In genomic region chr19:40798223-40798996, GRCh38 we compare ENCODE assay signal across 8 cellular contexts. TPM values are rescaled to one million over a fixed set of nuclear protein-coding genes. Genes with fewer than 3 reads are reported as not detected.
DNase-seq lines count a peak whose midpoint lies in the region; ATAC-seq and TF ChIP-seq lines count a peak whose summit lies in the region.

No MANE protein-coding gene starts in this region.

- H3K27ac ChIP-seq in right atrium auricular region = peak overlapping the region; percentile 87 to 98
- H3K27ac ChIP-seq in prostate gland = peak overlapping the region; percentile 88 to 97
- H3K27ac ChIP-seq in urinary bladder (ENCODE audit: low read depth) = peak overlapping the region; percentile 75

- H3K4me3 ChIP-seq in right atrium auricular region (peak overlapping the region; percentile 41 to 80), prostate gland (peak overlapping the region; percentile 77 to 98), urinary bladder (ENCODE audit: low read depth, low read length) (peak overlapping the region; percentile 14)

- peaks cover 0 to 45% of the 10 kb centered on the region in 2 donors for H3K4me1 ChIP-seq in right atrium auricular region
- H3K4me1 ChIP-seq in prostate gland (replicated peaks) = peaks cover 30% of the 10 kb centered on the region
- no peaks in the 10 kb centered on the region for H3K4me1 ChIP-seq in urinary bladder (ENCODE audit: insufficient read depth)

- H3K9me3 ChIP-seq in right atrium auricular region = no peaks in the 10 kb centered on the region
- no peaks in the 10 kb centered on the region for H3K9me3 ChIP-seq in prostate gland

- no peaks in the 10 kb centered on the region for H3K27me3 ChIP-seq in right atrium auricular region
- H3K27me3 ChIP-seq in prostate gland (replicated peaks; ENCODE audit: insufficient read depth) = no peaks in the 10 kb centered on the region

- intact Hi-C loops in prostate gland (cut with DNase I) = no loop called here

- H3K36me3 ChIP-seq in right atrium auricular region (peaks cover 21% of the 10 kb centered on the region), prostate gland (peaks cover 0 to 6% of the 10 kb centered on the region in 2 donors), urinary bladder (ENCODE audit: insufficient read depth) (peaks cover 5% of the 10 kb centered on the region)

- TF ChIP-seq CTCF in right atrium auricular region (IDR thresholded peaks at IDR 0.05) (peak in 1 of 2 donors; percentile 56), prostate gland (IDR thresholded peaks at IDR 0.05) (peak in 3 of 4 experiments; percentile 17 to 69 (median 56))

- TF ChIP-seq POLR2A in GM15510 (IDR thresholded peaks at IDR 0.05; ENCODE audit: borderline replicate concordance, extremely low read depth, insufficient read length) = peak; percentile 52
- peak; percentile 75 for TF ChIP-seq POLR2A in prostate gland (IDR thresholded peaks at IDR 0.05)

- peak; percentile 98 for DNase-seq in NCI-H146 treated with DMSO at 0.1 percent for 48 hours (lab: John Stamatoyannopoulos, UW; ENCODE audit: unreplicated experiment)
- peak; percentile 100 for DNase-seq in T-helper 1 cell
- DNase-seq in amygdala (lab: John Stamatoyannopoulos, UW) = peak; percentile 60 to 100 (median 100)
- peak; percentile 100 for DNase-seq in right atrium auricular region (ENCODE audit: low spot score)
- DNase-seq in prostate gland (ENCODE audit: low spot score) = peak; percentile 100

- ATAC-seq in HG02884 (IDR thresholded peaks at IDR 0.05; ENCODE audit: unreplicated experiment) = peak; percentile 66

- under 1% methylated on average over 52 of the region's 53 CpGs for WGBS in prostate gland
- WGBS in urinary bladder = 1% methylated on average over 53 of the region's 53 CpGs

RNA-seq across cellular contexts. Expression of gene EGLN2, which starts 0.6 kb away (rescaled TPM):
- total RNA-seq in right atrium auricular region = 10 to 100 TPM; 41.7 to 61.3 TPM
- total RNA-seq in prostate gland = 100 to 1,000 TPM in 1 of 2 donors, 10 to 100 TPM in 1; 62.6 to 213 TPM
- 39.5 TPM for total RNA-seq in urinary bladder
- polyA plus RNA-seq in urinary bladder = 122 TPM

RNA-seq across cellular contexts. Expression of gene RAB4B, which starts 20.4 kb away (rescaled TPM):
- total RNA-seq in right atrium auricular region = 10 to 100 TPM; 14.6 to 23.6 TPM
- total RNA-seq in prostate gland = 10 to 100 TPM; 44.8 to 51.7 TPM
- 2.7 TPM for total RNA-seq in urinary bladder
- polyA plus RNA-seq in urinary bladder = 46.2 TPM

RNA-seq across cellular contexts. Expression of gene MIA, which starts 23.1 kb away (rescaled TPM):
- total RNA-seq in right atrium auricular region (1 to 10 TPM in 1 of 2 donors, not detected in 1; 3.5 TPM), prostate gland (1 to 10 TPM; 2.7 to 5.0 TPM), urinary bladder (2.9 TPM)
- 11.8 TPM for polyA plus RNA-seq in urinary bladder

RNA-seq across cellular contexts. Expression of gene SNRPA, which starts 47.4 kb away (rescaled TPM):
- total RNA-seq in right atrium auricular region (10 to 100 TPM; 30.7 to 32.9 TPM), prostate gland (10 to 100 TPM; 70.3 to 92.2 TPM), urinary bladder (22.6 TPM)
- polyA plus RNA-seq in urinary bladder = 67.2 TPM

RNA-seq across cellular contexts. Expression of gene ACTMAP, which starts 48.1 kb away (rescaled TPM):
- total RNA-seq in right atrium auricular region (1 to 10 TPM; 3.7 to 5.3 TPM), prostate gland (10 to 100 TPM in 1 of 2 donors, 1 to 10 TPM in 1; 4.4 to 25.2 TPM), urinary bladder (0.79 TPM)
- 5.7 TPM for polyA plus RNA-seq in urinary bladder

Comparison
In these comparisons a context has a peak if more than half of its experiments do, and no peak if none do; other contexts are left out.
1. Peak in every context shown above with its lines: DNase-seq, ATAC-seq, H3K4me3 ChIP-seq and H3K27ac ChIP-seq.
2. H3K4me3 ChIP-seq: peak in every context shown above with its lines; median percentile 88 in prostate gland; 60 in right atrium auricular region; 14 in urinary bladder.